In the genomic region with DNA sequence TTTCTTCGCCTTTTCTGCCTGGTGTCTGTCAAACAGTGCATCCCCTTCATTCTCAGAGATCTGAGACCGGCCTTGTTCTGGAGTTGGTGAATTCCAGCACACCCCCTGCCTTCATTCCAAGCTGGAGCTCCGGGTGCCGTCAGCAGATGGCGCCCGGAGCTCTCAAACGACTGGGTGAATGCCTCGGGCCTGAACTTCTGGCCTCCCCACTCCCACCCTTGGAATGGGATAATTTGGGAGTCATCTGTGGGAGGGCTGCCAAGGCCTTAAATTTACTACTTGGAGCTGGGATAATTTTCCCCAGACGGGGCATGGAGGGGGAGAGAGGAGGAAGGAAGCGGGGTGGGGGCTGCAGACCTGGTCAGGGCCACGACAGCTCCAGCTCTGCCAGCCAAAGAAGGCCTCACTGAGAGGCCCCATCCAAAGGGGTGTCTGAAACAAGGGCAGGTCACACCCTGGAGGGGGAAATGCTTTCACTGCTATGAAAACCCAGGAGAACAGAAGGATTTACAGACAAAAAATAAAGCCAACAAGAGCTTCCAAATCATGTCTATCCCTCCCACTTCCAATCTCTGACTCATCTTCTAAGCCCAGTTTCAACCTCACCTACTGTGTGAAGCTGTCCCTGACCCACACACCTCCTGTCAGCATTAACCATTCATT, we compare ENCODE assay signal across 8 cellular contexts.
A peak's percentile ranks its signal among the peaks of the same experiment; 100 is the strongest.
DNase-seq lines count a peak whose midpoint lies in the region; ATAC-seq and TF ChIP-seq lines count a peak whose summit lies in the region.

No MANE protein-coding gene starts in this region.

- peak; percentile 39 for DNase-seq in DMS153 (lab: John Stamatoyannopoulos, UW)
- DNase-seq in HT1080 (ENCODE audit: low read depth) = peak; percentile 92
- peak; percentile 93 for DNase-seq in astrocyte of the hippocampus (ENCODE audit: low read depth, low spot score)
- peak; percentile 84 for DNase-seq in hepatic stellate cell (ENCODE audit: low spot score)
- DNase-seq in skeletal muscle cell (ENCODE audit: low read depth) = peak; percentile 42

- TF ChIP-seq CTCF in OCI-LY3 (IDR thresholded peaks at IDR 0.05; ENCODE audit: low read depth, low read length) = peak; percentile 92

- H3K9ac ChIP-seq in OCI-LY3 (ENCODE audit: low read length) = no peak overlapping the region

- H2AFZ ChIP-seq in OCI-LY3 (ENCODE audit: low read depth, low read length) = no peak overlapping the region

- H3K4me2 ChIP-seq in OCI-LY3 (ENCODE audit: low read length) = no peak overlapping the region

- H3K27ac ChIP-seq in OCI-LY3 (ENCODE audit: low read length) = no peak overlapping the region

- H3K79me2 ChIP-seq in OCI-LY3 (ENCODE audit: low read length) = no peaks in the 10 kb centered on the region

- H3K9me3 ChIP-seq in OCI-LY3 (ENCODE audit: insufficient read depth, low read length) = no peaks in the 10 kb centered on the region

- H4K20me1 ChIP-seq in OCI-LY3 (ENCODE audit: insufficient read depth, low read length) = no peaks in the 10 kb centered on the region

- H3K4me3 ChIP-seq in OCI-LY3 (ENCODE audit: low read length) (no peak overlapping the region), skeletal muscle cell (ENCODE audit: low read depth, low read length) (no peak overlapping the region)

- no peaks in the 10 kb centered on the region for H3K36me3 ChIP-seq in OCI-LY3 (replicated peaks; ENCODE audit: low read depth, low read length)

- peaks cover 68% of the 10 kb centered on the region for H3K27me3 ChIP-seq in OCI-LY3 (ENCODE audit: low read depth, low read length)

- ATAC-seq in HG02759 (IDR thresholded peaks at IDR 0.05; ENCODE audit: unreplicated experiment) (no peak), GM18907 (IDR thresholded peaks at IDR 0.05; ENCODE audit: unreplicated experiment) (no peak)

- H3K4me1 ChIP-seq in OCI-LY3 (ENCODE audit: low read length) = peaks cover 10% of the 10 kb centered on the region

Comparison
In these comparisons a context has a peak if more than half of its experiments do, and no peak if none do; other contexts are left out.
1. DNase-seq: peak in every context shown above with its lines; median percentile 93 in astrocyte of the hippocampus; 92 in HT1080; 84 in hepatic stellate cell; 42 in skeletal muscle cell; 39 in DMS153.